In genomic region chr7:100483101-100483727, GRCh38 we compare ENCODE assay signal across 8 cellular contexts. TPM values are rescaled to one million over a fixed set of nuclear protein-coding genes. Genes with fewer than 3 reads are reported as not detected.
DNase-seq lines count a peak whose midpoint lies in the region; ATAC-seq and TF ChIP-seq lines count a peak whose summit lies in the region.

No MANE protein-coding gene starts in this region.

- no peaks in the 10 kb centered on the region for H3K9me3 Mint-ChIP-seq in activated T-helper 17 cell treated with anti-CD3 and anti-CD28 coated beads, Interleukin-2, amount 50 U/mL, for 72 hours
- H3K9me3 Mint-ChIP-seq in nephron progenitor cell: no peaks in the 10 kb centered on the region

- H3K27ac ChIP-seq in OCI-LY3 (ENCODE audit: low read length): no peak overlapping the region

- H3K27ac Mint-ChIP-seq in activated T-helper 17 cell treated with anti-CD3 and anti-CD28 coated beads, Interleukin-2, amount 50 U/mL, for 72 hours: peak overlapping the region; percentile 81
- H3K27ac Mint-ChIP-seq in nephron progenitor cell: no peak overlapping the region

- peaks cover 8% of the 10 kb centered on the region for H3K79me2 ChIP-seq in OCI-LY3 (ENCODE audit: low read length)

- H3K27me3 Mint-ChIP-seq in activated T-helper 17 cell treated with anti-CD3 and anti-CD28 coated beads, Interleukin-2, amount 50 U/mL, for 72 hours: no peaks in the 10 kb centered on the region
- peaks cover 16% of the 10 kb centered on the region for H3K27me3 Mint-ChIP-seq in nephron progenitor cell (ENCODE audit: low read depth, poor library complexity)

- DNase-seq in SIG-M5 treated with dmso at 0.1 percent for 504 hours (lab: John Stamatoyannopoulos, UW; ENCODE audit: unreplicated experiment): peak; percentile 38
- DNase-seq in SIG-M5 (lab: John Stamatoyannopoulos, UW): no peak
- peak; percentile 24 for DNase-seq in fibroblast of peridontal ligament (ENCODE audit: extremely low read depth)
- peak; percentile 89 for DNase-seq in nephron progenitor cell
- DNase-seq in stimulated activated naive CD8-positive, alpha-beta T cell treated with anti-CD3 and anti-CD28 coated beads, Interleukin-15, Interleukin-2, amounts not matched to agents 100 U/mL and 50 U/mL, for 24 hours: peak; percentile 91

- peak; percentile 34 for ATAC-seq in HG03139 (IDR thresholded peaks at IDR 0.05; ENCODE audit: unreplicated experiment)
- ATAC-seq in activated T-helper 17 cell treated with anti-CD3 and anti-CD28 coated beads, Interleukin-2, amount 50 U/mL, for 72 hours (replicated peaks): peak; percentile 65
- ATAC-seq in stimulated activated naive CD8-positive, alpha-beta T cell treated with anti-CD3 and anti-CD28 coated beads, Interleukin-15, Interleukin-2, amounts not matched to agents 100 U/mL and 50 U/mL, for 24 hours: peak; percentile 63

- peak overlapping the region; percentile 90 for H3K4me3 ChIP-seq in OCI-LY3 (ENCODE audit: low read length)

- H3K4me3 Mint-ChIP-seq in activated T-helper 17 cell treated with anti-CD3 and anti-CD28 coated beads, Interleukin-2, amount 50 U/mL, for 72 hours: peak overlapping the region; percentile 88
- H3K4me3 Mint-ChIP-seq in nephron progenitor cell: peak overlapping the region; percentile 83

- peaks cover 12% of the 10 kb centered on the region for H3K4me1 ChIP-seq in OCI-LY3 (ENCODE audit: low read length)

- peaks cover 4% of the 10 kb centered on the region for H3K4me1 Mint-ChIP-seq in activated T-helper 17 cell treated with anti-CD3 and anti-CD28 coated beads, Interleukin-2, amount 50 U/mL, for 72 hours
- H3K4me1 Mint-ChIP-seq in nephron progenitor cell: peaks cover 68% of the 10 kb centered on the region

- no peaks in the 10 kb centered on the region for H3K9me3 ChIP-seq in OCI-LY3 (ENCODE audit: insufficient read depth, low read length)

- TF ChIP-seq CTCF in OCI-LY3 (IDR thresholded peaks at IDR 0.05; ENCODE audit: low read depth, low read length) (peak; percentile 78), nephron progenitor cell (IDR thresholded peaks at IDR 0.05) (peak; percentile 81)

- H3K27me3 ChIP-seq in OCI-LY3 (ENCODE audit: low read depth, low read length): no peaks in the 10 kb centered on the region; the same call in 1 of the 2 replicates

- peaks cover 9% of the 10 kb centered on the region for H3K36me3 Mint-ChIP-seq in activated T-helper 17 cell treated with anti-CD3 and anti-CD28 coated beads, Interleukin-2, amount 50 U/mL, for 72 hours (ENCODE audit: low read depth)
- H3K36me3 Mint-ChIP-seq in nephron progenitor cell (ENCODE audit: low read depth): peaks cover 5% of the 10 kb centered on the region

- peak overlapping the region; percentile 57 for H3K9ac ChIP-seq in OCI-LY3 (ENCODE audit: low read length)

- peak overlapping the region; percentile 42; the same call in 1 of the 2 replicates for H2AFZ ChIP-seq in OCI-LY3 (ENCODE audit: low read depth, low read length)

- no peaks in the 10 kb centered on the region for H4K20me1 ChIP-seq in OCI-LY3 (ENCODE audit: insufficient read depth, low read length)

- H3K4me2 ChIP-seq in OCI-LY3 (ENCODE audit: low read length): peak overlapping the region; percentile 85

- no peaks in the 10 kb centered on the region for H3K36me3 ChIP-seq in OCI-LY3 (replicated peaks; ENCODE audit: low read depth, low read length)

RNA-seq across cellular contexts. Expression of gene NYAP1, which starts 0.5 kb away (rescaled TPM):
- total RNA-seq in activated T-helper 17 cell treated with anti-CD3 and anti-CD28 coated beads, Interleukin-2, amount 50 U/mL, for 72 hours: under 1 TPM; 0.15 to 0.19 TPM

RNA-seq across cellular contexts. Expression of gene TSC22D4, which starts 4.2 kb away (rescaled TPM):
- 100 to 1,000 TPM in 1 of 2 donors, 10 to 100 TPM in 1; 88.5 to 163 TPM for total RNA-seq in activated T-helper 17 cell treated with anti-CD3 and anti-CD28 coated beads, Interleukin-2, amount 50 U/mL, for 72 hours

RNA-seq across cellular contexts. Expression of gene SPACDR, which starts 19.2 kb away (rescaled TPM):
- total RNA-seq in activated T-helper 17 cell treated with anti-CD3 and anti-CD28 coated beads, Interleukin-2, amount 50 U/mL, for 72 hours: 10 to 100 TPM in 1 of 2 donors, 1 to 10 TPM in 1; 3.3 to 17.3 TPM

RNA-seq across cellular contexts. Expression of gene PPP1R35, which starts 46.9 kb away (rescaled TPM):
- 10 to 100 TPM; 51.2 to 63.6 TPM for total RNA-seq in activated T-helper 17 cell treated with anti-CD3 and anti-CD28 coated beads, Interleukin-2, amount 50 U/mL, for 72 hours

RNA-seq across cellular contexts. Expression of gene MEPCE, which starts 53.6 kb away (rescaled TPM):
- 10 to 100 TPM; 59.5 to 65.2 TPM for total RNA-seq in activated T-helper 17 cell treated with anti-CD3 and anti-CD28 coated beads, Interleukin-2, amount 50 U/mL, for 72 hours
